14 cellular contexts compared by ENCODE assay signal in the genomic region with DNA sequence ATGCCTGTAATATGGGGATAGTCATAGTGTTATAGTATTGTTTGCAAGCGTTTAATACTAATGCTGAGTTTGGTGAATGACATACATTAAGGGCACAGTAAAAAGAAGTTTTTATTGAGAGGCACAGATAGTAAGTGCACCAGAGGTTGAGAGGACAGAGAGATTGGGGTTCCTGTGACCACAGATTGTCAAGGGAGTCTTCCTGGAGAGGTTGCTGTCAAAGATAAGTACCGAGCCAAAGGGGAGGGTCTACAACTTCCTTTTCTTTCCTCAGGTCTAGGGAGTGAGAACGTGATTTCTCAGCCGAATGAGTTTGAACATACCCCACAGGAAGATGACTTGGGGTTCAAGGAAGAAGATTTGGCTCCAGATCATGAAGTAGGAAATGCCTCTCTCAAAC. TPM values are rescaled to one million over a fixed set of nuclear protein-coding genes. Genes with fewer than 3 reads are reported as not detected.
DNase-seq lines count a peak whose midpoint lies in the region; ATAC-seq and TF ChIP-seq lines count a peak whose summit lies in the region.
"Had no signal": no experiment of that assay in that cellular context is flagged by ENCODE, and none has a peak within 500 bp of the region (broad histone marks: within the 10 kb centered on the region; RNA-seq: fewer than 3 reads in every experiment).

No MANE protein-coding gene starts in this region.

- H3K27me3 Mint-ChIP-seq in activated CD8-positive, alpha-beta memory T cell treated with anti-CD3 and anti-CD28 coated beads, Interleukin-2, amount 10 ng/mL, durations not matched to agents 7 days and 5 days, result peaks cover 10% of the 10 kb centered on the region
- no peaks in the 10 kb centered on the region for H3K27me3 Mint-ChIP-seq in activated naive CD8-positive, alpha-beta T cell treated with anti-CD3 and anti-CD28 coated beads, Interleukin-2, amount 50 U/mL, for 24 hours
- no peaks in the 10 kb centered on the region for H3K27me3 Mint-ChIP-seq in osteocyte (ENCODE audit: unreplicated experiment)

- peak overlapping the region; percentile 14 for H3K27ac Mint-ChIP-seq in activated CD8-positive, alpha-beta memory T cell treated with anti-CD3 and anti-CD28 coated beads, Interleukin-2, amount 10 ng/mL, durations not matched to agents 7 days and 5 days
- H3K27ac Mint-ChIP-seq in activated naive CD8-positive, alpha-beta T cell treated with anti-CD3 and anti-CD28 coated beads, Interleukin-2, amount 50 U/mL, for 24 hours, result no peak overlapping the region
- no peak overlapping the region for H3K27ac Mint-ChIP-seq in osteocyte (ENCODE audit: unreplicated experiment)

- H3K9me3 Mint-ChIP-seq in activated CD8-positive, alpha-beta memory T cell treated with anti-CD3 and anti-CD28 coated beads, Interleukin-2, amount 10 ng/mL, durations not matched to agents 7 days and 5 days (ENCODE audit: low read depth), result no peaks in the 10 kb centered on the region
- H3K9me3 Mint-ChIP-seq in activated naive CD8-positive, alpha-beta T cell treated with anti-CD3 and anti-CD28 coated beads, Interleukin-2, amount 50 U/mL, for 24 hours, result no peaks in the 10 kb centered on the region
- no peaks in the 10 kb centered on the region for H3K9me3 Mint-ChIP-seq in osteocyte (ENCODE audit: unreplicated experiment)

- H3K4me1 Mint-ChIP-seq in activated CD8-positive, alpha-beta memory T cell treated with anti-CD3 and anti-CD28 coated beads, Interleukin-2, amount 10 ng/mL, durations not matched to agents 7 days and 5 days, result peaks cover 52% of the 10 kb centered on the region
- H3K4me1 Mint-ChIP-seq in activated naive CD8-positive, alpha-beta T cell treated with anti-CD3 and anti-CD28 coated beads, Interleukin-2, amount 50 U/mL, for 24 hours, result peaks cover 59% of the 10 kb centered on the region
- peaks cover 38% of the 10 kb centered on the region for H3K4me1 Mint-ChIP-seq in osteocyte (ENCODE audit: unreplicated experiment)

- CTCF ChIA-PET in activated CD8-positive, alpha-beta memory T cell treated with anti-CD3 and anti-CD28 coated beads, Interleukin-2, amount 10 ng/mL, durations not matched to agents 7 days and 5 days (lab: Charles Lee), result interaction anchor here (0.7 to 8.2 kb wide), 4 partner anchors 12 to 307 kb away, joined by 4 to 73 read pairs (median 14); a partner anchor contains a TSS

- peaks cover 8% of the 10 kb centered on the region for H3K36me3 Mint-ChIP-seq in activated CD8-positive, alpha-beta memory T cell treated with anti-CD3 and anti-CD28 coated beads, Interleukin-2, amount 10 ng/mL, durations not matched to agents 7 days and 5 days
- peaks cover 15% of the 10 kb centered on the region for H3K36me3 Mint-ChIP-seq in activated naive CD8-positive, alpha-beta T cell treated with anti-CD3 and anti-CD28 coated beads, Interleukin-2, amount 50 U/mL, for 24 hours (ENCODE audit: low read depth)
- H3K36me3 Mint-ChIP-seq in osteocyte (ENCODE audit: unreplicated experiment), result no peaks in the 10 kb centered on the region

- ATAC-seq in activated CD8-positive, alpha-beta memory T cell treated with anti-CD3 and anti-CD28 coated beads, Interleukin-2, amount 10 ng/mL, durations not matched to agents 7 days and 5 days, result no peak
- ATAC-seq in activated naive CD8-positive, alpha-beta T cell treated with anti-CD3 and anti-CD28 coated beads, Interleukin-2, amount 50 U/mL, for 24 hours, result no peak
- no peak for ATAC-seq in HG03108 (IDR thresholded peaks at IDR 0.05; ENCODE audit: unreplicated experiment)
- ATAC-seq in HG03159 (IDR thresholded peaks at IDR 0.05; ENCODE audit: unreplicated experiment), result no peak
- ATAC-seq: pancreas had no signal

- H3K4me3 Mint-ChIP-seq in activated CD8-positive, alpha-beta memory T cell treated with anti-CD3 and anti-CD28 coated beads, Interleukin-2, amount 10 ng/mL, durations not matched to agents 7 days and 5 days, result peak overlapping the region; percentile 41
- peak overlapping the region; percentile 85 for H3K4me3 Mint-ChIP-seq in activated naive CD8-positive, alpha-beta T cell treated with anti-CD3 and anti-CD28 coated beads, Interleukin-2, amount 50 U/mL, for 24 hours
- H3K4me3 Mint-ChIP-seq in osteocyte (ENCODE audit: unreplicated experiment), result peak overlapping the region; percentile 82

- TF ChIP-seq CTCF in osteocyte (IDR thresholded peaks at IDR 0.05), result no peak

- no peak for DNase-seq in activated CD8-positive, alpha-beta memory T cell treated with anti-CD3 and anti-CD28 coated beads, Interleukin-2, amount 10 ng/mL, durations not matched to agents 7 days and 5 days
- no peak for DNase-seq in activated CD8-positive, alpha-beta memory T cell treated with anti-CD3 and anti-CD28 coated beads for 24 hours
- DNase-seq in OCI-M1 (lab: John Stamatoyannopoulos, UW) (peak; percentile 49), osteocyte (ENCODE audit: extremely low spot score, unreplicated experiment) (no peak), NCI-H510A (lab: John Stamatoyannopoulos, UW) (no peak)
- no peak for DNase-seq in activated naive CD8-positive, alpha-beta T cell treated with anti-CD3 and anti-CD28 coated beads, Interleukin-2, amount 50 U/mL, for 24 hours
- DNase-seq: activated CD8-positive, alpha-beta memory T cell treated with anti-CD3 and anti-CD28 coated beads, Interleukin-2, amount 50 U/mL, for 4 hours; brain microvascular endothelial cell; EL; IMR-90; NCI-H1694 treated with DMSO at 0.1 percent for 48 hours had no signal

RNA-seq across cellular contexts. Expression of a gene that starts 1.8 kb away (rescaled TPM):
- 10 to 100 TPM; 13.7 to 15.6 TPM for total RNA-seq in activated CD8-positive, alpha-beta memory T cell treated with anti-CD3 and anti-CD28 coated beads, Interleukin-2, amount 10 ng/mL, durations not matched to agents 7 days and 5 days
- total RNA-seq in osteocyte, result 12.7 and 13.2 TPM in 2 replicates

RNA-seq across cellular contexts. Expression of a gene that starts 10.3 kb away (rescaled TPM):
- total RNA-seq in activated CD8-positive, alpha-beta memory T cell treated with anti-CD3 and anti-CD28 coated beads, Interleukin-2, amount 10 ng/mL, durations not matched to agents 7 days and 5 days, result 1 to 10 TPM; 4.9 to 5.4 TPM
- 12.6 and 12.7 TPM in 2 replicates for total RNA-seq in osteocyte

RNA-seq across cellular contexts. Expression of a gene that starts 14.7 kb away (rescaled TPM):
- total RNA-seq in activated CD8-positive, alpha-beta memory T cell treated with anti-CD3 and anti-CD28 coated beads, Interleukin-2, amount 10 ng/mL, durations not matched to agents 7 days and 5 days, result 100 to 1,000 TPM; 259 to 278 TPM
- 1.5 and 2.0 TPM in 2 replicates for total RNA-seq in osteocyte
- total RNA-seq: IMR-90 had no signal

RNA-seq across cellular contexts. Expression of a gene that starts 22.5 kb away (rescaled TPM):
- 1 to 10 TPM in 1 of 2 experiments, not detected in 1; 1.0 TPM for total RNA-seq in activated CD8-positive, alpha-beta memory T cell treated with anti-CD3 and anti-CD28 coated beads, Interleukin-2, amount 10 ng/mL, durations not matched to agents 7 days and 5 days
- not detected in 2 replicates for total RNA-seq in osteocyte
- total RNA-seq: IMR-90 had no signal

RNA-seq across cellular contexts. Expression of a gene that starts 26.8 kb away (rescaled TPM):
- total RNA-seq in activated CD8-positive, alpha-beta memory T cell treated with anti-CD3 and anti-CD28 coated beads, Interleukin-2, amount 10 ng/mL, durations not matched to agents 7 days and 5 days, result 10 to 100 TPM; 84.1 to 87.3 TPM
- total RNA-seq in osteocyte, result 47.0 and 49.0 TPM in 2 replicates

Comparison
In these comparisons a context has a peak if more than half of its experiments do, and no peak if none do; other contexts are left out.
1. RNA of a gene that starts 14.7 kb away (total RNA-seq): 259 to 278 TPM in activated CD8-positive, alpha-beta memory T cell treated with anti-CD3 and anti-CD28 coated beads, Interleukin-2, amount 10 ng/mL, durations not matched to agents 7 days and 5 days; 1.5 to 2.0 TPM in osteocyte; every median in the first group is over 10 times any median in the second.
2. Peak in every context shown above with its lines, with median percentiles within 50 percentile points of each other: H3K4me3 Mint-ChIP-seq.